ENCODE assay signal across 16 cellular contexts in genomic region chr4:7892212-7893019, GRCh38. TPM values are rescaled to one million over a fixed set of nuclear protein-coding genes. Genes with fewer than 3 reads are reported as not detected.
DNase-seq lines count a peak whose midpoint lies in the region; ATAC-seq, FAIRE-seq and TF ChIP-seq lines count a peak whose summit lies in the region.
"Had no signal": no experiment of that assay in that cellular context is flagged by ENCODE, and none has a peak within 500 bp of the region (broad histone marks: within the 10 kb centered on the region; RNA-seq: fewer than 3 reads in every experiment).

No MANE protein-coding gene starts in this region.

- 79% methylated on average over 12 of the region's 12 CpGs; no CpG with 5 or more reads in 1 of the 2 experiments for WGBS in H1 (ENCODE audit: extremely low coverage in 1 of 2, insufficient coverage in 1 of 2, insufficient read length in 1 of 2, insufficient replicate concordance in 2 of 2, low coverage in 1 of 2, low lambda C conversion rate in 2 of 2, missing lambda C conversion rate in 1 of 2), 2 experiments

- no peak overlapping the region for H2BK120ac ChIP-seq in H1 (replicated peaks; ENCODE audit: low read depth, low read length)

- no peak overlapping the region for H4K5ac ChIP-seq in H1 (ENCODE audit: insufficient read length, low read depth, low read length)

- TF ChIP-seq POLR2A in H1 (IDR thresholded peaks at IDR 0.05; ENCODE audit: control extremely low read depth in 1 of 2, low read depth in 2 of 2, low read length in 2 of 2) = no peak

- no peak for ATAC-seq in HG02571 (IDR thresholded peaks at IDR 0.05; ENCODE audit: unreplicated experiment)
- ATAC-seq in GM19328 (IDR thresholded peaks at IDR 0.05; ENCODE audit: unreplicated experiment) = no peak
- ATAC-seq in GM18861 (IDR thresholded peaks at IDR 0.05; ENCODE audit: unreplicated experiment) = no peak

- H2AK5ac ChIP-seq in H1 (ENCODE audit: low read depth, low read length) = no peak overlapping the region

- H3K27me3 Mint-ChIP-seq in MCF 10A (ENCODE audit: insufficient read depth, unreplicated experiment) = no peaks in the 10 kb centered on the region

- H3K36me3 Mint-ChIP-seq in MCF 10A (ENCODE audit: insufficient read depth, unreplicated experiment) = no peaks in the 10 kb centered on the region

- H3K18ac ChIP-seq in H1 (ENCODE audit: extremely low read depth, low read length) = no peak overlapping the region

- TF ChIP-seq CTCF in AG09309 (IDR thresholded peaks at IDR 0.05; ENCODE audit: control insufficient read depth, insufficient read depth, low read depth, low read length, missing control alignments) (no peak), H1 (IDR thresholded peaks at IDR 0.05; ENCODE audit: control extremely low read depth in 1 of 3, insufficient read depth in 1 of 3, low read depth in 1 of 3, low read length in 3 of 3) (no peak), MCF 10A (IDR thresholded peaks at IDR 0.05; ENCODE audit: unreplicated experiment) (no peak)

- H3K23me2 ChIP-seq in H1 (ENCODE audit: low read depth, low read length) = no peaks in the 10 kb centered on the region

- H3K79me1 ChIP-seq in H1 (ENCODE audit: low read depth, low read length) = peaks cover 8% of the 10 kb centered on the region

- H3K9me3 Mint-ChIP-seq in MCF 10A (ENCODE audit: unreplicated experiment) = no peaks in the 10 kb centered on the region

- H3K23ac ChIP-seq in H1 (ENCODE audit: insufficient read length) = no peak overlapping the region

- H3K14ac ChIP-seq in H1 (ENCODE audit: insufficient read length) = no peak overlapping the region

- no peaks in the 10 kb centered on the region for H4K20me1 ChIP-seq in H1 (replicated peaks in 1 of 2; ENCODE audit: control insufficient read depth in 1 of 2, insufficient read depth in 2 of 2, low read length in 2 of 2)

- H3K4me1 Mint-ChIP-seq in MCF 10A (ENCODE audit: insufficient read depth, unreplicated experiment) = peaks cover 24% of the 10 kb centered on the region

- TF ChIP-seq EP300 in H1 (IDR thresholded peaks at IDR 0.05; ENCODE audit: borderline replicate concordance in 1 of 2, low read depth in 2 of 2, low read length in 2 of 2) = no peak

- no peak overlapping the region for H3K56ac ChIP-seq in H1 (replicated peaks; ENCODE audit: insufficient read length, low read depth, low read length)

- H4K8ac ChIP-seq in H1 (ENCODE audit: extremely low read depth, insufficient read depth, low read length) = no peak overlapping the region

- FAIRE-seq in H1 (lab: Jason Lieb, UNC) = no peak
- FAIRE-seq: islet of Langerhans had no signal

- no peak overlapping the region for H3K4me2 ChIP-seq in H1 (ENCODE audit: insufficient read depth in 1 of 2, low read depth in 2 of 2, low read length in 2 of 2)

- BruUV-seq in MCF 10A (replicated peaks; lab: Mats Ljungman, UMichigan) = no TSS peak

- CTCF ChIA-PET in H1 (lab: Charles Lee; ENCODE audit: partially characterized antibody) (interaction anchor here (0.6 to 1.5 kb wide), 3 partner anchors 14 to 158 kb away, joined by 4 to 5 read pairs (median 4); no protein-coding TSS in a partner anchor), MCF 10A (lab: Yijun Ruan, JAX) (interaction anchor here (1.1 kb wide), 1 partner anchor 23 kb away, joined by 3 read pairs; no protein-coding TSS in a partner anchor)

- H3K4me1 ChIP-seq in H1 (replicated peaks in 1 of 4; ENCODE audit: control insufficient read depth in 3 of 4, insufficient read depth in 4 of 4, low read length in 3 of 4) (peaks cover 2 to 19% (median 8%) of the 10 kb centered on the region in 4 experiments; a peak in 6 of 7 replicates), muscle layer of duodenum (ENCODE audit: control insufficient read depth in 1 of 2, insufficient read depth in 2 of 2, low read length in 2 of 2) (peaks cover 5 to 24% of the 10 kb centered on the region in 2 donors)

- DNase-seq in AG09309 (ENCODE audit: low read depth) (peak; percentile 82), LHCN-M2 (ENCODE audit: low read depth) (peak; percentile 100), H1 (ENCODE audit: low read depth in 1 of 2, low spot score in 2 of 2) (no peak), MCF 10A (ENCODE audit: unreplicated experiment) (no peak)
- DNase-seq: activated T-cell treated with anti-CD3 and anti-CD28 coated beads, Interleukin-2, amount 50 U/mL, for 48 hours; dermis blood vessel endothelial cell; GOT3; stimulated activated naive CD4-positive, alpha-beta T cell treated with Interleukin-2 at 50 U/mL for 16 hours; T-helper 2 cell had no signal

- no peaks in the 10 kb centered on the region; a peak in 1 of 4 replicates for H3K9me3 ChIP-seq in H1 (ENCODE audit: insufficient read depth in 2 of 2, low read depth in 1 of 2, low read length in 1 of 2)
- H3K9me3 ChIP-seq in muscle layer of duodenum (ENCODE audit: control insufficient read depth in 1 of 2, low read length in 2 of 2) = peaks cover 0 to 2% of the 10 kb centered on the region in 2 donors

- H3K4me3 ChIP-seq in AG09309 (ENCODE audit: control insufficient read depth, low read depth, low read length) = no peak overlapping the region
- no peak overlapping the region for H3K4me3 ChIP-seq in H1 (ENCODE audit: extremely low read depth in 1 of 4, insufficient read depth in 2 of 4, low read depth in 3 of 4, low read length in 4 of 4)
- H3K4me3 ChIP-seq in muscle layer of duodenum (ENCODE audit: low read depth in 1 of 2, low read length in 2 of 2) = no peak overlapping the region
- H3K4me3 ChIP-seq: skin epidermis had no signal

- TF ChIP-seq RAD21 in H1 (IDR thresholded peaks at IDR 0.05 in 1 of 2, conservative IDR thresholded peaks at IDR 0.05 in 1 of 2; ENCODE audit: low read depth in 2 of 2, low read length in 2 of 2) = no peak

- H2BK5ac ChIP-seq in H1 (ENCODE audit: low read depth, low read length) = 0 out of 2 replicates have a peak overlapping the region, but pooled peaks have one; percentile 23

- H4K91ac ChIP-seq in H1 (replicated peaks; ENCODE audit: insufficient read length, low read length) = no peak overlapping the region

- H2BK20ac ChIP-seq in H1 (ENCODE audit: low read length) = no peak overlapping the region

- H2BK12ac ChIP-seq in H1 (ENCODE audit: low read depth, low read length) = no peak overlapping the region

- no peak overlapping the region for H3K4me3 Mint-ChIP-seq in MCF 10A (ENCODE audit: unreplicated experiment)

- H3K79me2 ChIP-seq in H1 (ENCODE audit: control insufficient read depth in 1 of 2, insufficient read depth in 2 of 2, low read length in 2 of 2) = peaks cover 0 to 45% of the 10 kb centered on the region in 2 experiments; a peak in 2 of 4 replicates

- H2AFZ ChIP-seq in H1 (ENCODE audit: low read length) = no peak overlapping the region

- no peak overlapping the region for H3K9ac ChIP-seq in H1 (replicated peaks in 1 of 4; ENCODE audit: extremely low read depth in 1 of 4, low read depth in 3 of 4, low read length in 3 of 4)

- POLR2A ChIA-PET in H1 (lab: Charles Lee; ENCODE audit: partially characterized antibody) = interaction anchor here (0.6 kb wide), 1 partner anchor 18 kb away, joined by 3 read pairs; no protein-coding TSS in a partner anchor
- POLR2A ChIA-PET in MCF 10A (lab: Yijun Ruan, JAX) = interaction anchor here (0.6 to 1.6 kb wide), 2 partner anchors 18 to 264 kb away, joined by 4 to 5 read pairs; no protein-coding TSS in a partner anchor

- H3K4ac ChIP-seq in H1 (replicated peaks; ENCODE audit: insufficient read length, low read depth, low read length) = no peak overlapping the region

- H3K27ac Mint-ChIP-seq in MCF 10A (ENCODE audit: low read depth, unreplicated experiment) = no peak overlapping the region

- H2BK15ac ChIP-seq in H1 (ENCODE audit: low read length) = no peak overlapping the region

- intact Hi-C loops in MCF 10A (cut with micrococcal nuclease) = no loop called here

- H3K27me3 ChIP-seq in H1 (replicated peaks in 1 of 4; ENCODE audit: control insufficient read depth in 3 of 4, extremely low read depth in 1 of 4, insufficient read depth in 3 of 4, low read length in 3 of 4) (no peaks in the 10 kb centered on the region), muscle layer of duodenum (ENCODE audit: low read depth, low read length) (no peaks in the 10 kb centered on the region)

- H3K36me3 ChIP-seq in H1 (ENCODE audit: control insufficient read depth in 2 of 4, insufficient read depth in 4 of 4, low read length in 3 of 4) (no peaks in the 10 kb centered on the region), muscle layer of duodenum (ENCODE audit: control insufficient read depth in 1 of 2, insufficient read depth in 2 of 2, low read length in 2 of 2) (no peaks in the 10 kb centered on the region)

- H3K27ac ChIP-seq in H1 (ENCODE audit: low read depth, low read length) = no peak overlapping the region
- peak overlapping the region; percentile 33 for H3K27ac ChIP-seq in muscle layer of duodenum (ENCODE audit: low read length)
- H3K27ac ChIP-seq: HL-60 had no signal

TF ChIP-seq in H1, 55 proteins besides CTCF, POLR2A, EP300 and RAD21:
- TF ChIP-seq EZH2 (IDR thresholded peaks at IDR 0.05; ENCODE audit: low read depth, low read length, severe bottlenecking) (no peak), TCF12 (IDR thresholded peaks at IDR 0.05; ENCODE audit: low read depth, low read length) (no peak), RNF2 (IDR thresholded peaks at IDR 0.05; ENCODE audit: borderline replicate concordance, low read depth, low read length, missing control alignments, poor library complexity, severe bottlenecking) (no peak), MAX (IDR thresholded peaks at IDR 0.05) (no peak), BRCA1 (IDR thresholded peaks at IDR 0.05; ENCODE audit: low read depth, low read length) (no peak), RBBP5 (IDR thresholded peaks at IDR 0.05; ENCODE audit: borderline replicate concordance, low read depth, low read length) (no peak), BACH1 (IDR thresholded peaks at IDR 0.05; ENCODE audit: low read length) (no peak), TBP (IDR thresholded peaks at IDR 0.05; ENCODE audit: low read depth, low read length) (no peak)

RNA-seq across cellular contexts. Expression of gene AFAP1, which starts 47.2 kb away (rescaled TPM):
- total RNA-seq in LHCN-M2 (2014; rRNA removed) (22.6 and 23.9 TPM in 2 replicates), MCF 10A (2022) (22.5 and 29.4 TPM in 2 replicates)
- 25.0 TPM for polyA plus RNA-seq in LHCN-M2 (2012)
- total RNA-seq in H1 (2021; fragmentation: NEBNext Ultra II Directional; extraction: Animal tissue kit (Norgen Biotek cat#: 25700)) = 16.2 and 18.2 TPM in 2 replicates
- polyA plus RNA-seq in H1 (2011; rRNA removed) = 3.6 and 5.1 TPM in 2 replicates
- polyA plus RNA-seq in H1 (2011; cell fraction: cytosol; rRNA removed) = 3.6 TPM
- polyA plus RNA-seq in H1 (2011; cell fraction: nucleus; rRNA removed) = 9.3 TPM
- 5.8 to 7.5 TPM (median 6.7 TPM) in 4 replicates for polyA plus RNA-seq in H1 (2012, experiment 1 of 2)
- polyA plus RNA-seq in H1 (2012, experiment 2 of 2) = 2.7 TPM
- polyA plus RNA-seq in H1 (2013, experiment 1 of 2) = 7.8 TPM
- polyA plus RNA-seq in H1 (2013, experiment 2 of 2) = 7.8 TPM
- polyA minus RNA-seq in H1 (2011; rRNA and poly(A)+ RNA removed) = 8.1 and 10.5 TPM in 2 replicates
- 5.6 TPM for polyA minus RNA-seq in H1 (2011; cell fraction: cytosol; rRNA and poly(A)+ RNA removed)
- 16.3 TPM for polyA minus RNA-seq in H1 (2011; cell fraction: nucleus; rRNA and poly(A)+ RNA removed)

Comparison
In these comparisons a context has a peak if more than half of its experiments do, and no peak if none do; other contexts are left out.
1. DNase-seq: peak in AG09309 (single experiment) and LHCN-M2 (single experiment); none in H1 (0 of 2) and MCF 10A (single experiment).